In the genomic region with DNA sequence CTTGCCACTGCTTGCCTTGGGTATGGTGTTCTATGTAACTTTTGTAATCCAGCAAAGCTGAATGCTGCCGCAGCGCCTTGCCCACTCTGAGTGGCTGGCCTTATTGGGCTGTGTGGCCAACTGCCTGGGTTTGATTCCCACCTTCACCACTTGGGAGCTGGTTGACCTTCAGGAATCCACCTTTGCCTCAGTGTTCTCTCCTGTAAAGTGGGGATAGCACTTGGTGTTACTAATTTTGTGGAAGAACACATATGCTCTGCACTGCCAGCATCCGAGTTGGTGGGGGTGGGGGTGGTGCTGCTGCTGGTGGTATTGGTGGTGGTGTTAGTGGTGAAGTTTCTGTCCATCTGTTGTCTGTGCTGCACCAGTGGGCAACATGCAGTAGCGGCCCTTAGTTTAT, we compare ENCODE assay signal across 26 cellular contexts.
"Had no signal": no experiment of that assay in that cellular context is flagged by ENCODE, and none has a peak within 500 bp of the region (broad histone marks: within the 10 kb centered on the region; RNA-seq: fewer than 3 reads in every experiment).

No MANE protein-coding gene starts in this region.

- FAIRE-seq: endometrium, islet of Langerhans, keratinocyte had no signal

- H3K9me3 ChIP-seq: colonic mucosa, esophagus squamous epithelium, gastrocnemius medialis, heart right ventricle, left lung, lower lobe of right lung, mucosa of descending colon had no signal

- H3K27ac Mint-ChIP-seq: dendritic cell treated with granulocyte-macrophage colony-stimulating factor and Interleukin-4, amounts not matched to agents 40 ng/mL and 50 ng/mL, for 4 days; endodermal cell; mesothelial cell of epicardium had no signal

- H3K27me3 ChIP-seq: colonic mucosa, esophagus squamous epithelium, gastrocnemius medialis, heart right ventricle, left lung had no signal

- DNase-seq: colonic mucosa; cortex of kidney; effector CD8-positive, alpha-beta T cell; effector memory CD8-positive, alpha-beta T cell; endodermal cell; erythroblast; esophagus squamous epithelium; foreskin fibroblast; foreskin melanocyte; gastrocnemius medialis; glutamatergic neuron; heart right ventricle; hippocampal formation; left cardiac atrium; left lung; left ventricle myocardium superior; lower lobe of right lung; mesenchymal stem cell; mucosa of descending colon had no signal

- H3K9me3 Mint-ChIP-seq: dendritic cell treated with granulocyte-macrophage colony-stimulating factor and Interleukin-4, amounts not matched to agents 40 ng/mL and 50 ng/mL, for 4 days; effector memory CD8-positive, alpha-beta T cell; endodermal cell; mesothelial cell of epicardium had no signal

- H3K27me3 Mint-ChIP-seq: dendritic cell treated with granulocyte-macrophage colony-stimulating factor and Interleukin-4, amounts not matched to agents 40 ng/mL and 50 ng/mL, for 4 days; effector memory CD8-positive, alpha-beta T cell had no signal

- H3K27ac ChIP-seq: colonic mucosa, epithelial cell of prostate, esophagus squamous epithelium, gastrocnemius medialis, heart right ventricle, left lung, lower lobe of right lung had no signal

- H3K4me3 Mint-ChIP-seq: dendritic cell treated with granulocyte-macrophage colony-stimulating factor and Interleukin-4, amounts not matched to agents 40 ng/mL and 50 ng/mL, for 4 days; effector memory CD8-positive, alpha-beta T cell; endodermal cell; mesothelial cell of epicardium had no signal

- H3K4me1 Mint-ChIP-seq: endodermal cell had no signal

- ATAC-seq: effector memory CD8-positive, alpha-beta T cell; esophagus mucosa; gastrocnemius medialis; heart right ventricle; left cardiac atrium; left lung; left ventricle myocardium superior; lower lobe of right lung; mucosa of descending colon had no signal

- H3K4me1 ChIP-seq: colonic mucosa, esophagus squamous epithelium, left lung had no signal

- H3K4me3 ChIP-seq: colonic mucosa, esophagus squamous epithelium, gastrocnemius medialis, heart right ventricle, left lung, lower lobe of right lung, mucosa of descending colon had no signal
